Comparison of ENCODE assay signal across 1 cellular context in genomic region chr2:26033769-26034596, GRCh38.
TF ChIP-seq lines count a peak whose summit lies in the region.

TSS of gene RAB10 (plus strand) at chr2:26034084. CDS start at chr2:26034609, 525 bp downstream.

TF ChIP-seq in HEK293, 187 proteins besides CTCF, POLR2A, EP300 and RAD21 (continued from another document and continues in another):
- TF ChIP-seq ELK4 (IDR thresholded peaks at IDR 0.05; ENCODE audit: borderline replicate concordance, low read depth, low read length) = no peak
- no peak for TF ChIP-seq ZNF518A (tag by site-specific recombination; conservative IDR thresholded peaks at IDR 0.05; ENCODE audit: low read depth)
- peak; percentile 55; the same call in 1 of the 2 replicates for TF ChIP-seq KLF7 (tag by site-specific recombination; IDR thresholded peaks at IDR 0.05; ENCODE audit: borderline replicate concordance)
- TF ChIP-seq ZNF302 (tag by site-specific recombination; IDR thresholded peaks at IDR 0.05; ENCODE audit: low read depth) = no peak
- TF ChIP-seq ZNF148 (tag by site-specific recombination; IDR thresholded peaks at IDR 0.05; ENCODE audit: borderline replicate concordance) = no peak
- peak; percentile 63 for TF ChIP-seq ZNF692 (tag by site-specific recombination; IDR thresholded peaks at IDR 0.05)
- TF ChIP-seq ZNF626 (tag by site-specific recombination; IDR thresholded peaks at IDR 0.05) = no peak
- TF ChIP-seq, protein P1, sequence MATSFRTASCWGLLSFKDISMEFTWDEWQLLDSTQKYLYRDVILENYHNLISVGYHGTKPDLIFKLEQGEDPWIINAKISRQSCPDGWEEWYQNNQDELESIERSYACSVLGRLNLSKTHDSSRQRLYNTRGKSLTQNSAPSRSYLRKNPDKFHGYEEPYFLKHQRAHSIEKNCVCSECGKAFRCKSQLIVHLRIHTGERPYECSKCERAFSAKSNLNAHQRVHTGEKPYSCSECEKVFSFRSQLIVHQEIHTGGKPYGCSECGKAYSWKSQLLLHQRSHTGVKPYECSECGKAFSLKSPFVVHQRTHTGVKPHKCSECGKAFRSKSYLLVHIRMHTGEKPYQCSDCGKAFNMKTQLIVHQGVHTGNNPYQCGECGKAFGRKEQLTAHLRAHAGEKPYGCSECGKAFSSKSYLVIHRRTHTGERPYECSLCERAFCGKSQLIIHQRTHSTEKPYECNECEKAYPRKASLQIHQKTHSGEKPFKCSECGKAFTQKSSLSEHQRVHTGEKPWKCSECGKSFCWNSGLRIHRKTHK (tag by site-specific recombination; IDR thresholded peaks at IDR 0.05) = no peak
- no peak for TF ChIP-seq ZNF585B (tag by site-specific recombination; IDR thresholded peaks at IDR 0.05)
- no peak for TF ChIP-seq PRDM1 (tag by site-specific recombination; IDR thresholded peaks at IDR 0.05)
- TF ChIP-seq ZNF366 (tag by site-specific recombination; conservative IDR thresholded peaks at IDR 0.05) = no peak
- TF ChIP-seq GLI4 (tag by site-specific recombination; IDR thresholded peaks at IDR 0.05) = no peak
- no peak for TF ChIP-seq TRIM28 (IDR thresholded peaks at IDR 0.05; ENCODE audit: borderline replicate concordance, low read length)
- no peak for TF ChIP-seq ZNF747 (tag by site-specific recombination; IDR thresholded peaks at IDR 0.05)
- no peak for TF ChIP-seq ZNF248 (tag by site-specific recombination; IDR thresholded peaks at IDR 0.05)
- no peak for TF ChIP-seq ZNF138 (tag by site-specific recombination; IDR thresholded peaks at IDR 0.05; ENCODE audit: borderline replicate concordance)
- no peak for TF ChIP-seq ZNF169 (tag by site-specific recombination; IDR thresholded peaks at IDR 0.05)
- no peak for TF ChIP-seq GFI1B (tag by site-specific recombination; IDR thresholded peaks at IDR 0.05)
- no peak for TF ChIP-seq ZNF571 (tag by site-specific recombination; IDR thresholded peaks at IDR 0.05)
- peak; percentile 92 for TF ChIP-seq SP2 (tag by site-specific recombination; IDR thresholded peaks at IDR 0.05)
- TF ChIP-seq BCL6B (tag by site-specific recombination; IDR thresholded peaks at IDR 0.05) = no peak
- no peak for TF ChIP-seq ZNF596 (tag by site-specific recombination; IDR thresholded peaks at IDR 0.05)
- no peak for TF ChIP-seq ZNF785 (tag by site-specific recombination; IDR thresholded peaks at IDR 0.05)
- TF ChIP-seq ZNF792 (tag by site-specific recombination; IDR thresholded peaks at IDR 0.05) = no peak; the same call in 1 of the 2 replicates
- TF ChIP-seq ZBTB20 (tag by site-specific recombination; IDR thresholded peaks at IDR 0.05) = peak; percentile 34; the same call in 1 of the 2 replicates
- TF ChIP-seq OVOL3 (tag by site-specific recombination; IDR thresholded peaks at IDR 0.05) = no peak
- TF ChIP-seq ZNF132 (tag by site-specific recombination; IDR thresholded peaks at IDR 0.05; ENCODE audit: borderline replicate concordance) = no peak
- peak; percentile 81; the same call in 1 of the 2 replicates for TF ChIP-seq ZSCAN30 (tag by site-specific recombination; IDR thresholded peaks at IDR 0.05)
- no peak for TF ChIP-seq ZNF529 (tag by site-specific recombination; IDR thresholded peaks at IDR 0.05; ENCODE audit: insufficient replicate concordance)
- TF ChIP-seq ZNF629 (tag by site-specific recombination; IDR thresholded peaks at IDR 0.05) = 0 out of 2 replicates have a peak, but pooled peaks have one; percentile 32
- TF ChIP-seq, protein P2, sequence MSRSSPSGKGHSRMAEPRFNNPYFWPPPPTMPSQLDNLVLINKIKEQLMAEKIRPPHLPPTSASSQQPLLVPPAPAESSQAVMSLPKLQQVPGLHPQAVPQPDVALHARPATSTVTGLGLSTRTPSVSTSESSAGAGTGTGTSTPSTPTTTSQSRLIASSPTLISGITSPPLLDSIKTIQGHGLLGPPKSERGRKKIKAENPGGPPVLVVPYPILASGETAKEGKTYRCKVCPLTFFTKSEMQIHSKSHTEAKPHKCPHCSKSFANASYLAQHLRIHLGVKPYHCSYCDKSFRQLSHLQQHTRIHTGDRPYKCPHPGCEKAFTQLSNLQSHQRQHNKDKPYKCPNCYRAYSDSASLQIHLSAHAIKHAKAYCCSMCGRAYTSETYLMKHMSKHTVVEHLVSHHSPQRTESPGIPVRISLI (tag by site-specific recombination; IDR thresholded peaks at IDR 0.05) = no peak
- TF ChIP-seq ZNF707 (tag by site-specific recombination; IDR thresholded peaks at IDR 0.05) = no peak
- TF ChIP-seq ZNF488 (tag by site-specific recombination; IDR thresholded peaks at IDR 0.05) = no peak
- peak; percentile 88 for TF ChIP-seq ZEB2 (tag by site-specific recombination; IDR thresholded peaks at IDR 0.05)
- no peak for TF ChIP-seq ZNF548 (tag by site-specific recombination; IDR thresholded peaks at IDR 0.05)
- no peak for TF ChIP-seq ZFP3 (tag by site-specific recombination; IDR thresholded peaks at IDR 0.05; ENCODE audit: low read depth)
- TF ChIP-seq ZNF37A (tag by site-specific recombination; IDR thresholded peaks at IDR 0.05) = no peak
- TF ChIP-seq MYNN (tag by site-specific recombination; IDR thresholded peaks at IDR 0.05; ENCODE audit: borderline replicate concordance) = 0 out of 2 replicates have a peak, but pooled peaks have one; percentile 25
- TF ChIP-seq ZBTB21 (tag by site-specific recombination; IDR thresholded peaks at IDR 0.05) = no peak
- TF ChIP-seq ZNF146 (tag by site-specific recombination; IDR thresholded peaks at IDR 0.05) = 0 out of 2 replicates have a peak, but pooled peaks have one; percentile 6
- TF ChIP-seq ZNF10 (tag by site-specific recombination; IDR thresholded peaks at IDR 0.05) = no peak
- TF ChIP-seq ZNF140 (tag by site-specific recombination; IDR thresholded peaks at IDR 0.05) = no peak
- TF ChIP-seq, protein P3, sequence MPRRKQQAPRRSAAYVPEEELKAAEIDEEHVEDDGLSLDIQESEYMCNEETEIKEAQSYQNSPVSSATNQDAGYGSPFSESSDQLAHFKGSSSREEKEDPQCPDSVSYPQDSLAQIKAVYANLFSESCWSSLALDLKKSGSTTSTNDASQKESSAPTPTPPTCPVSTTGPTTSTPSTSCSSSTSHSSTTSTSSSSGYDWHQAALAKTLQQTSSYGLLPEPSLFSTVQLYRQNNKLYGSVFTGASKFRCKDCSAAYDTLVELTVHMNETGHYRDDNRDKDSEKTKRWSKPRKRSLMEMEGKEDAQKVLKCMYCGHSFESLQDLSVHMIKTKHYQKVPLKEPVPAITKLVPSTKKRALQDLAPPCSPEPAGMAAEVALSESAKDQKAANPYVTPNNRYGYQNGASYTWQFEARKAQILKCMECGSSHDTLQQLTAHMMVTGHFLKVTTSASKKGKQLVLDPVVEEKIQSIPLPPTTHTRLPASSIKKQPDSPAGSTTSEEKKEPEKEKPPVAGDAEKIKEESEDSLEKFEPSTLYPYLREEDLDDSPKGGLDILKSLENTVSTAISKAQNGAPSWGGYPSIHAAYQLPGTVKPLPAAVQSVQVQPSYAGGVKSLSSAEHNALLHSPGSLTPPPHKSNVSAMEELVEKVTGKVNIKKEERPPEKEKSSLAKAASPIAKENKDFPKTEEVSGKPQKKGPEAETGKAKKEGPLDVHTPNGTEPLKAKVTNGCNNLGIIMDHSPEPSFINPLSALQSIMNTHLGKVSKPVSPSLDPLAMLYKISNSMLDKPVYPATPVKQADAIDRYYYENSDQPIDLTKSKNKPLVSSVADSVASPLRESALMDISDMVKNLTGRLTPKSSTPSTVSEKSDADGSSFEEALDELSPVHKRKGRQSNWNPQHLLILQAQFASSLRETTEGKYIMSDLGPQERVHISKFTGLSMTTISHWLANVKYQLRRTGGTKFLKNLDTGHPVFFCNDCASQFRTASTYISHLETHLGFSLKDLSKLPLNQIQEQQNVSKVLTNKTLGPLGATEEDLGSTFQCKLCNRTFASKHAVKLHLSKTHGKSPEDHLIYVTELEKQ (tag by site-specific recombination; IDR thresholded peaks at IDR 0.05; ENCODE audit: borderline replicate concordance) = 0 out of 2 replicates have a peak, but pooled peaks have one; percentile 7
- no peak for TF ChIP-seq ZNF311 (tag by site-specific recombination; IDR thresholded peaks at IDR 0.05; ENCODE audit: borderline replicate concordance)
- TF ChIP-seq ZFP37 (tag by site-specific recombination; IDR thresholded peaks at IDR 0.05) = peak; percentile 89
- TF ChIP-seq ZNF423 (tag by site-specific recombination; IDR thresholded peaks at IDR 0.05) = peak; percentile 80
